In the genomic region with DNA sequence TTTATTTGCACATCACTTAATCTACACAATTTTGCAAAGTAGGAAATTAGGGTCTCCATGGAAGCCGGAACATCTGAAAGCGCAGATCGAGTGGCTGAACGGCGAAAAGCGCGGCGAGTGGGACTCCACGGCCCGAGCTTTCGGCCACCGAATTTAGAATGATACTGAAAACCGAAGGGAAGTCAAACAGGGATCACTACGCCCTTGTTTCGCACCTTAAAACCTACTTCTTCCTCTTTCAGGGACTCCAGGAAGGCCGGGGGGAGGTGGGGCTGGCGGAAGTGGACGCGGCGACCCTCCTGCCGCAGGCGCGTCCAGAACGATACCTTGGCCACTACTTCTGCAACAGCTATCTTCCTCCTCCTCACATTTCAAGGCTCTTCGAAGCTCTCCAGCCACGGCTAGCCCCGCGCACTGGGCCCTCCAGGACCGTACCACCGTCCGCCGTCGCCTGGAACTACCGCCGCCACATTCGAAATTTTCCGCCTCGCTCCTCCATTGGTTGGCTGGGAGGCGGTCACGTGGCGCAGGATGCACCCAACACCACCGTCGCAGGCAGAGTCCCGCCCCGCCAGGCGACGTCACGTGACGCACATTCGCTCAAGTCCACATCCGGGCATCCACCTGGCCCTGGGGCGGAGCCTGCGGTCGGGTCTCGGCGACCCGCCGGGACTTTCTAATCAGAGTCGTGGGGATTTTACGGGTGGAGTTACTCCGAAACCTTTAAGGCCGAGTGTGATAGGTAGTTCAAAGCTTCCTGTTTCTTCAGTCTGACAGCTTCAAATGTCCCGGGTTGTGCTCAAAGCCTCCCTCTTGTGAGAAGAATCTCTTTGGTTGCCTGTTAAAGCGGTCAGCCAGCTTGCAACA, we compare ENCODE assay signal across 1 cellular context.
TF ChIP-seq lines count a peak whose summit lies in the region.

TSS of gene SGO1 (minus strand) at position 474 of the 867 bp plus-strand sequence. CDS start 2,179 bp downstream, outside the sequence.

TF ChIP-seq in HepG2, 621 proteins besides CTCF, POLR2A, EP300 and RAD21 (continued from another document and continues in another):
- TF ChIP-seq, protein P1, sequence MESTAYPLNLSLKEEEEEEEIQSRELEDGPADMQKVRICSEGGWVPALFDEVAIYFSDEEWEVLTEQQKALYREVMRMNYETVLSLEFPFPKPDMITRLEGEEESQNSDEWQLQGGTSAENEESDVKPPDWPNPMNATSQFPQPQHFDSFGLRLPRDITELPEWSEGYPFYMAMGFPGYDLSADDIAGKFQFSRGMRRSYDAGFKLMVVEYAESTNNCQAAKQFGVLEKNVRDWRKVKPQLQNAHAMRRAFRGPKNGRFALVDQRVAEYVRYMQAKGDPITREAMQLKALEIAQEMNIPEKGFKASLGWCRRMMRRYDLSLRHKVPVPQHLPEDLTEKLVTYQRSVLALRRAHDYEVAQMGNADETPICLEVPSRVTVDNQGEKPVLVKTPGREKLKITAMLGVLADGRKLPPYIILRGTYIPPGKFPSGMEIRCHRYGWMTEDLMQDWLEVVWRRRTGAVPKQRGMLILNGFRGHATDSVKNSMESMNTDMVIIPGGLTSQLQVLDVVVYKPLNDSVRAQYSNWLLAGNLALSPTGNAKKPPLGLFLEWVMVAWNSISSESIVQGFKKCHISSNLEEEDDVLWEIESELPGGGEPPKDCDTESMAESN (CRISPR knock-in tag; conservative IDR thresholded peaks at IDR 0.05): peak; percentile 78
- TF ChIP-seq ZNF75D (CRISPR knock-in tag; IDR thresholded peaks at IDR 0.05; ENCODE audit: borderline replicate concordance) (no peak), FOXK2 (IDR thresholded peaks at IDR 0.05) (no peak), ZNF775 (CRISPR knock-in tag; IDR thresholded peaks at IDR 0.05; ENCODE audit: borderline replicate concordance) (0 out of 2 replicates have a peak, but pooled peaks have one; percentile 58), HCFC1 (IDR thresholded peaks at IDR 0.05; ENCODE audit: low read depth, low read length) (peak; percentile 23; the same call in 1 of the 2 replicates), GABPA (IDR thresholded peaks at IDR 0.05; ENCODE audit: low read depth, low read length) (peak; percentile 34), GABPA (CRISPR knock-in tag; IDR thresholded peaks at IDR 0.05; ENCODE audit: low read depth) (peak; percentile 70), DMAP1 (CRISPR knock-in tag; IDR thresholded peaks at IDR 0.05) (peak; percentile 87), MYC (CRISPR knock-in tag; IDR thresholded peaks at IDR 0.05; ENCODE audit: borderline replicate concordance) (peak; percentile 75), KLF6 (CRISPR knock-in tag; IDR thresholded peaks at IDR 0.05) (peak; percentile 75; the same call in 1 of the 2 replicates), STAT5B (CRISPR knock-in tag; IDR thresholded peaks at IDR 0.05) (no peak), ZNF709 (CRISPR knock-in tag; IDR thresholded peaks at IDR 0.05) (peak; percentile 65; the same call in 1 of the 2 replicates), BORCS8-MEF2B (CRISPR knock-in tag; IDR thresholded peaks at IDR 0.05) (peak; percentile 98), NFKB2 (CRISPR knock-in tag; IDR thresholded peaks at IDR 0.05; ENCODE audit: borderline replicate concordance) (peak; percentile 88; the same call in 1 of the 2 replicates), ZNF720 (CRISPR knock-in tag; IDR thresholded peaks at IDR 0.05) (no peak), MXI1 (IDR thresholded peaks at IDR 0.05; ENCODE audit: borderline replicate concordance, low read depth, low read length) (peak; percentile 92; the same call in 2 of the 3 replicates), MED8 (CRISPR knock-in tag; IDR thresholded peaks at IDR 0.05; ENCODE audit: insufficient replicate concordance) (no peak), RBM39 (IDR thresholded peaks at IDR 0.05; ENCODE audit: low read depth, low read length, poor library complexity, severe bottlenecking) (peak; percentile 83), ASH2L (IDR thresholded peaks at IDR 0.05; ENCODE audit: insufficient read length, low read depth, low read length) (peak; percentile 90), BCL6 (CRISPR knock-in tag; IDR thresholded peaks at IDR 0.05) (peak; percentile 20; the same call in 1 of the 2 replicates), ZNF34 (CRISPR knock-in tag; IDR thresholded peaks at IDR 0.05; ENCODE audit: borderline replicate concordance) (peak; percentile 33; the same call in 1 of the 2 replicates), TIGD3 (CRISPR knock-in tag; IDR thresholded peaks at IDR 0.05; ENCODE audit: borderline replicate concordance) (no peak), AKAP8 (CRISPR knock-in tag; IDR thresholded peaks at IDR 0.05) (peak; percentile 66), KDM2A (CRISPR knock-in tag; IDR thresholded peaks at IDR 0.05; ENCODE audit: borderline replicate concordance, low read depth) (peak; percentile 78; the same call in 1 of the 2 replicates), PHF5A (CRISPR knock-in tag; IDR thresholded peaks at IDR 0.05; ENCODE audit: low read depth, unreplicated experiment) (no peak), CENPX (CRISPR knock-in tag; IDR thresholded peaks at IDR 0.05) (no peak), ATF1 (CRISPR knock-in tag; IDR thresholded peaks at IDR 0.05) (peak; percentile 78), ZBTB38 (CRISPR knock-in tag; IDR thresholded peaks at IDR 0.05) (peak; percentile 43; the same call in 1 of the 2 replicates), KDM3A (CRISPR knock-in tag; IDR thresholded peaks at IDR 0.05; ENCODE audit: low read depth) (peak; percentile 42; the same call in 1 of the 2 replicates), HDAC6 (IDR thresholded peaks at IDR 0.05; ENCODE audit: low read depth, low read length) (no peak), ZNF546 (CRISPR knock-in tag; conservative IDR thresholded peaks at IDR 0.05) (no peak), ZNF556 (CRISPR knock-in tag; IDR thresholded peaks at IDR 0.05; ENCODE audit: borderline replicate concordance) (peak; percentile 77; the same call in 1 of the 2 replicates), ZNF549 (CRISPR knock-in tag; IDR thresholded peaks at IDR 0.05) (no peak), TAF15 (IDR thresholded peaks at IDR 0.05; ENCODE audit: low read depth, low read length, poor library complexity, severe bottlenecking) (peak; percentile 71), ZNF615 (CRISPR knock-in tag; IDR thresholded peaks at IDR 0.05; ENCODE audit: borderline replicate concordance) (peak; percentile 50; the same call in 1 of the 2 replicates), CHD2 (IDR thresholded peaks at IDR 0.05; ENCODE audit: low read depth, low read length) (peak; percentile 18; the same call in 1 of the 2 replicates), SMYD3 (CRISPR knock-in tag; IDR thresholded peaks at IDR 0.05) (peak; percentile 90), ZNF687 (CRISPR knock-in tag; IDR thresholded peaks at IDR 0.05) (peak; percentile 86), SIN3B (IDR thresholded peaks at IDR 0.05; ENCODE audit: low read length) (peak; percentile 98), ZNF816 (CRISPR knock-in tag; IDR thresholded peaks at IDR 0.05; ENCODE audit: borderline replicate concordance) (peak; percentile 67; the same call in 1 of the 2 replicates), HIVEP1 (CRISPR knock-in tag; IDR thresholded peaks at IDR 0.05) (peak; percentile 25; the same call in 1 of the 2 replicates), ERF (CRISPR knock-in tag; IDR thresholded peaks at IDR 0.05) (peak; percentile 72; the same call in 1 of the 2 replicates), MXD4 (CRISPR knock-in tag; IDR thresholded peaks at IDR 0.05) (peak; percentile 81; the same call in 1 of the 2 replicates), ZMYM2 (CRISPR knock-in tag; IDR thresholded peaks at IDR 0.05) (0 out of 2 replicates have a peak, but pooled peaks have one; percentile 29)
- TF ChIP-seq, protein P2, sequence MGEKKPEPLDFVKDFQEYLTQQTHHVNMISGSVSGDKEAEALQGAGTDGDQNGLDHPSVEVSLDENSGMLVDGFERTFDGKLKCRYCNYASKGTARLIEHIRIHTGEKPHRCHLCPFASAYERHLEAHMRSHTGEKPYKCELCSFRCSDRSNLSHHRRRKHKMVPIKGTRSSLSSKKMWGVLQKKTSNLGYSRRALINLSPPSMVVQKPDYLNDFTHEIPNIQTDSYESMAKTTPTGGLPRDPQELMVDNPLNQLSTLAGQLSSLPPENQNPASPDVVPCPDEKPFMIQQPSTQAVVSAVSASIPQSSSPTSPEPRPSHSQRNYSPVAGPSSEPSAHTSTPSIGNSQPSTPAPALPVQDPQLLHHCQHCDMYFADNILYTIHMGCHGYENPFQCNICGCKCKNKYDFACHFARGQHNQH (CRISPR knock-in tag; IDR thresholded peaks at IDR 0.05): peak; percentile 57; the same call in 1 of the 2 replicates
- TF ChIP-seq, protein P3, sequence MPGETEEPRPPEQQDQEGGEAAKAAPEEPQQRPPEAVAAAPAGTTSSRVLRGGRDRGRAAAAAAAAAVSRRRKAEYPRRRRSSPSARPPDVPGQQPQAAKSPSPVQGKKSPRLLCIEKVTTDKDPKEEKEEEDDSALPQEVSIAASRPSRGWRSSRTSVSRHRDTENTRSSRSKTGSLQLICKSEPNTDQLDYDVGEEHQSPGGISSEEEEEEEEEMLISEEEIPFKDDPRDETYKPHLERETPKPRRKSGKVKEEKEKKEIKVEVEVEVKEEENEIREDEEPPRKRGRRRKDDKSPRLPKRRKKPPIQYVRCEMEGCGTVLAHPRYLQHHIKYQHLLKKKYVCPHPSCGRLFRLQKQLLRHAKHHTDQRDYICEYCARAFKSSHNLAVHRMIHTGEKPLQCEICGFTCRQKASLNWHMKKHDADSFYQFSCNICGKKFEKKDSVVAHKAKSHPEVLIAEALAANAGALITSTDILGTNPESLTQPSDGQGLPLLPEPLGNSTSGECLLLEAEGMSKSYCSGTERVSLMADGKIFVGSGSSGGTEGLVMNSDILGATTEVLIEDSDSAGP (CRISPR knock-in tag; IDR thresholded peaks at IDR 0.05; ENCODE audit: borderline replicate concordance): peak; percentile 87; the same call in 1 of the 2 replicates
- TF ChIP-seq, protein P4, sequence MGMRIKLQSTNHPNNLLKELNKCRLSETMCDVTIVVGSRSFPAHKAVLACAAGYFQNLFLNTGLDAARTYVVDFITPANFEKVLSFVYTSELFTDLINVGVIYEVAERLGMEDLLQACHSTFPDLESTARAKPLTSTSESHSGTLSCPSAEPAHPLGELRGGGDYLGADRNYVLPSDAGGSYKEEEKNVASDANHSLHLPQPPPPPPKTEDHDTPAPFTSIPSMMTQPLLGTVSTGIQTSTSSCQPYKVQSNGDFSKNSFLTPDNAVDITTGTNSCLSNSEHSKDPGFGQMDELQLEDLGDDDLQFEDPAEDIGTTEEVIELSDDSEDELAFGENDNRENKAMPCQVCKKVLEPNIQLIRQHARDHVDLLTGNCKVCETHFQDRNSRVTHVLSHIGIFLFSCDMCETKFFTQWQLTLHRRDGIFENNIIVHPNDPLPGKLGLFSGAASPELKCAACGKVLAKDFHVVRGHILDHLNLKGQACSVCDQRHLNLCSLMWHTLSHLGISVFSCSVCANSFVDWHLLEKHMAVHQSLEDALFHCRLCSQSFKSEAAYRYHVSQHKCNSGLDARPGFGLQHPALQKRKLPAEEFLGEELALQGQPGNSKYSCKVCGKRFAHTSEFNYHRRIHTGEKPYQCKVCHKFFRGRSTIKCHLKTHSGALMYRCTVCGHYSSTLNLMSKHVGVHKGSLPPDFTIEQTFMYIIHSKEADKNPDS (CRISPR knock-in tag; IDR thresholded peaks at IDR 0.05): no peak
- TF ChIP-seq, protein P5, sequence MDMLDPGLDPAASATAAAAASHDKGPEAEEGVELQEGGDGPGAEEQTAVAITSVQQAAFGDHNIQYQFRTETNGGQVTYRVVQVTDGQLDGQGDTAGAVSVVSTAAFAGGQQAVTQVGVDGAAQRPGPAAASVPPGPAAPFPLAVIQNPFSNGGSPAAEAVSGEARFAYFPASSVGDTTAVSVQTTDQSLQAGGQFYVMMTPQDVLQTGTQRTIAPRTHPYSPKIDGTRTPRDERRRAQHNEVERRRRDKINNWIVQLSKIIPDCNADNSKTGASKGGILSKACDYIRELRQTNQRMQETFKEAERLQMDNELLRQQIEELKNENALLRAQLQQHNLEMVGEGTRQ (IDR thresholded peaks at IDR 0.05; ENCODE audit: low read depth, low read length): peak; percentile 99
- TF ChIP-seq, protein P5 (CRISPR knock-in tag; IDR thresholded peaks at IDR 0.05; ENCODE audit: borderline replicate concordance): peak; percentile 100; the same call in 1 of the 2 replicates
